Comparison of ENCODE assay signal across 23 cellular contexts in the genomic region with DNA sequence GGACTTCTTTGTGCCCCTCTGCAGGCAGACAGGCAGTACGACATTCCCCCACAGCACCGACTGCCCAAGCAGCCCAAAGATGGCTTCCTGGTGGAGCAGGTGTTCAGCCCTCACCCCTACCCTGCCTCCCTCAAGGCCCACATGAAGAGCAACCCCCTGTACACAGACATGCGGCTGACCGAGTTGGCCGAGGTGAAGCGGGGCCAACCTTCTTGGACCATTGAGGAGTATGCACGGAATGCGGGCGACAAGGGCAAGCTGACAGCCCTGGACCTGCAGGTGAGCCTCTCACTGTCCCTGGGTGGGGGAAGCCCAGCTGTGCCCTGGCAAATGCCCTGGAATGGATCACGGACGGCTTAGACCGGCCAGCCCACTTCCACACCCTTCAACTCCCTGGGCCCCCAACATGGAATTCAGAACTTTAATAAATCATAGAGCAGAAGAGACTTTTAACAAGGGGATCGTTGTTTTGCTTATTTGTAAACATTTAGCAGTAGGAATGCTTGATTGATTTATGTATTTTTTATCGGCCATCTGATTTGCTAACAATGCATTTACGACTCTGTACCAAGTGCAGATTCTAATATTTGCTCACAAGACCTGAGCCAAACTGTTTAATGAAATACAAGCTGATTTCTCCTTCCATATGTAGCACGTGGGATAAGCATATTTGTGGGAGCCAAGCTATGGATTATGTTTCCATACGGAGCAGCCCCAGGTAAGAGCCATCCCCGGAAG.
"Had no signal": no experiment of that assay in that cellular context is flagged by ENCODE, and none has a peak within 500 bp of the region (broad histone marks: within the 10 kb centered on the region; RNA-seq: fewer than 3 reads in every experiment).

No MANE protein-coding gene starts in this region.

- DNase-seq: effector CD8-positive, alpha-beta T cell; endodermal cell; foreskin fibroblast; gastrocnemius medialis; head of caudate nucleus; kidney; mesenchymal stem cell; mucosa of descending colon; naive B cell; nucleus accumbens; stimulated activated CD4-positive, alpha-beta T cell treated with anti-CD3 and anti-CD28 coated beads, Interleukin-2, amount 100 ng/mL, for 24 hours; stimulated activated CD4-positive, alpha-beta T cell treated with anti-CD3 and anti-CD28 coated beads, Interleukin-4, amount 100 ng/mL, for 4 hours; stimulated activated naive CD4-positive, alpha-beta T cell; stimulated activated naive CD8-positive, alpha-beta T cell treated with anti-CD3 and anti-CD28 coated beads, Interleukin-15, amount 100 ng/mL, for 72 hours; transverse colon had no signal

- H3K4me3 ChIP-seq: gastrocnemius medialis, lung, mucosa of descending colon, neural progenitor cell, prostate gland, right atrium auricular region, suprapubic skin, transverse colon, vagina had no signal

- H3K4me2 ChIP-seq: neural progenitor cell had no signal

- H3K36me3 ChIP-seq: gastrocnemius medialis, neural progenitor cell, prostate gland, right atrium auricular region, suprapubic skin, transverse colon, vagina had no signal

- H3K9me3 ChIP-seq: gastrocnemius medialis, mucosa of descending colon, prostate gland, right atrium auricular region, suprapubic skin, transverse colon, vagina had no signal

- H3K27ac ChIP-seq: epithelial cell of prostate, gastrocnemius medialis, neural progenitor cell, parathyroid adenoma, prostate gland, right atrium auricular region, suprapubic skin, transverse colon, vagina had no signal

- H3K79me2 ChIP-seq: parathyroid adenoma had no signal

- H3K9ac ChIP-seq: neural progenitor cell, parathyroid adenoma had no signal

- H3K4me1 ChIP-seq: gastrocnemius medialis, neural progenitor cell, parathyroid adenoma, prostate gland, right atrium auricular region, suprapubic skin, transverse colon, vagina had no signal

- H3K27me3 ChIP-seq: gastrocnemius medialis, neural progenitor cell, right atrium auricular region, suprapubic skin, transverse colon, vagina had no signal

- H2AFZ ChIP-seq: neural progenitor cell, parathyroid adenoma had no signal
